8 cellular contexts compared by ENCODE assay signal in genomic region chr1:235504494-235505222, GRCh38. TPM values are rescaled to one million over a fixed set of nuclear protein-coding genes. Genes with fewer than 3 reads are reported as not detected.
DNase-seq lines count a peak whose midpoint lies in the region; ATAC-seq and TF ChIP-seq lines count a peak whose summit lies in the region.

No MANE protein-coding gene starts in this region.

- TF ChIP-seq POLR2A in IMR-90 (IDR thresholded peaks at IDR 0.05; ENCODE audit: low read depth, low read length): peak; percentile 83

- no peaks in the 10 kb centered on the region for H3K9me1 ChIP-seq in IMR-90 (ENCODE audit: insufficient read depth, low read length)

- DNase-seq in DMS153 (lab: John Stamatoyannopoulos, UW) (peak; percentile 95), IMR-90 (peak; percentile 98), OCI-LY7 (ENCODE audit: low spot score) (peak; percentile 99), activated T-cell treated with anti-CD3 and anti-CD28 coated beads for 48 hours (ENCODE audit: low read depth) (peak; percentile 99), epithelial cell of proximal tubule (ENCODE audit: low read depth) (peak; percentile 76)
- DNase-seq in stimulated activated CD8-positive, alpha-beta memory T cell treated with anti-CD3 and anti-CD28 coated beads, Interleukin-4, amount 100 ng/mL, for 48 hours: peak; percentile 99

- H4K8ac ChIP-seq in IMR-90 (ENCODE audit: low read depth in 2 of 2, low read length in 2 of 2): peak overlapping the region; percentile 31 to 93

- no peak overlapping the region for H2AK5ac ChIP-seq in IMR-90 (ENCODE audit: low read depth, low read length)

- TF ChIP-seq CTCF in IMR-90 (conservative IDR thresholded peaks at IDR 0.05; ENCODE audit: low read depth, low read length): peak; percentile 94
- TF ChIP-seq CTCF in OCI-LY7 (conservative IDR thresholded peaks at IDR 0.05; ENCODE audit: low read length): peak; percentile 80
- TF ChIP-seq CTCF in epithelial cell of proximal tubule (conservative IDR thresholded peaks at IDR 0.05; ENCODE audit: low read depth, low read length): peak; percentile 73

- H3K27ac ChIP-seq in IMR-90 (ENCODE audit: insufficient read depth, low read length) (peak overlapping the region; percentile 77), OCI-LY7 (ENCODE audit: low read depth, low read length, poor library complexity, severe bottlenecking) (peak overlapping the region; percentile 81), mucosa of rectum (ENCODE audit: low read depth in 2 of 2, low read length in 2 of 2) (peak overlapping the region; percentile 92 to 99)

- H3K9me2 ChIP-seq in OCI-LY7 (ENCODE audit: insufficient read depth, low read length): no peaks in the 10 kb centered on the region

- H3K79me2 ChIP-seq in OCI-LY7 (ENCODE audit: insufficient read depth, low read depth, low read length): peaks cover 39% of the 10 kb centered on the region

- no peaks in the 10 kb centered on the region for H3K27me3 ChIP-seq in IMR-90 (ENCODE audit: control insufficient read depth, insufficient read depth, low read length)
- no peaks in the 10 kb centered on the region for H3K27me3 ChIP-seq in mucosa of rectum (ENCODE audit: control insufficient read depth in 2 of 2, insufficient read depth in 2 of 2, low read length in 2 of 2)

- peak overlapping the region; percentile 91 for H2BK5ac ChIP-seq in IMR-90 (ENCODE audit: low read depth, low read length, poor library complexity, severe bottlenecking)

- H3K9me3 ChIP-seq in IMR-90 (ENCODE audit: control insufficient read depth, insufficient read depth, low read length) (no peaks in the 10 kb centered on the region), OCI-LY7 (ENCODE audit: low read length) (no peaks in the 10 kb centered on the region), mucosa of rectum (ENCODE audit: control insufficient read depth in 2 of 2, low read length in 2 of 2) (no peaks in the 10 kb centered on the region)

- H3K36me3 ChIP-seq in IMR-90 (ENCODE audit: control insufficient read depth, insufficient read depth, low read length): no peaks in the 10 kb centered on the region
- no peaks in the 10 kb centered on the region for H3K36me3 ChIP-seq in OCI-LY7 (ENCODE audit: insufficient read depth, low read length)
- no peaks in the 10 kb centered on the region for H3K36me3 ChIP-seq in mucosa of rectum (ENCODE audit: control insufficient read depth in 2 of 2, insufficient read depth in 2 of 2, low read length in 2 of 2)

- in situ Hi-C loops in IMR-90 (cut with MboI; ENCODE audit: low sequenced_read_pairs): no loop called here

- intact Hi-C loops in IMR-90 (cut with micrococcal nuclease): loop anchor here (2.0 to 5.0 kb wide), 2 partner anchors 252 to 278 kb away; no protein-coding TSS in a partner anchor
- intact Hi-C loops in OCI-LY7 (cut with micrococcal nuclease; ENCODE audit: unreplicated experiment): loop anchor here (1.0 to 10.0 kb wide), 9 partner anchors 175 to 1030 kb away; partner anchors contain the start of genes ERO1B, LYST and TARBP1

- peak overlapping the region; percentile 75 for H3K4me3 ChIP-seq in IMR-90 (ENCODE audit: insufficient read depth, low read depth, low read length)
- peak overlapping the region; percentile 74 for H3K4me3 ChIP-seq in OCI-LY7 (ENCODE audit: low read depth, low read length, poor library complexity, severe bottlenecking)
- peak overlapping the region; percentile 80 for H3K4me3 ChIP-seq in epithelial cell of proximal tubule (ENCODE audit: low read depth, low read length)
- H3K4me3 ChIP-seq in mucosa of rectum (ENCODE audit: low read length in 2 of 2): peak overlapping the region; percentile 86 to 90

- peak overlapping the region; percentile 98 for H3K23ac ChIP-seq in IMR-90 (ENCODE audit: low read depth, low read length)

- POLR2A ChIA-PET in IMR-90 (lab: Charles Lee; ENCODE audit: unreplicated experiment) (interaction anchor here (0.6 kb wide), 1 partner anchor 351 kb away, joined by 3 read pairs; no protein-coding TSS in a partner anchor), OCI-LY7 (lab: Charles Lee) (interaction anchor here (0.6 to 1.7 kb wide), 16 partner anchors 10 to 1176 kb away, joined by 3 to 7 read pairs (median 3); no protein-coding TSS in a partner anchor)

- peak overlapping the region; percentile 75 for H2BK20ac ChIP-seq in IMR-90 (ENCODE audit: low read depth, low read length)

- H2AFZ ChIP-seq in IMR-90 (replicated peaks; ENCODE audit: low read length, poor library complexity) (peak overlapping the region; percentile 99), OCI-LY7 (ENCODE audit: low read length) (peak overlapping the region; percentile 81)

- peak overlapping the region; percentile 80; the same call in 2 of the 3 replicates for H2BK15ac ChIP-seq in IMR-90 (ENCODE audit: low read depth, low read length)

- peak overlapping the region; percentile 63 for H3K18ac ChIP-seq in IMR-90 (ENCODE audit: low read depth, low read length)

- ATAC-seq in GM21528 (IDR thresholded peaks at IDR 0.05; ENCODE audit: low FRiP score, unreplicated experiment): peak; percentile 86
- peak; percentile 88 for ATAC-seq in IMR-90 (ENCODE audit: low read depth)

- peaks cover 13% of the 10 kb centered on the region; the same call in 1 of the 2 replicates for H4K20me1 ChIP-seq in IMR-90 (ENCODE audit: insufficient read depth, low read length)
- H4K20me1 ChIP-seq in OCI-LY7 (ENCODE audit: insufficient read depth, low read length): peaks cover 25% of the 10 kb centered on the region; the same call in 1 of the 2 replicates

- BruUV-seq in IMR-90 (replicated peaks; lab: Mats Ljungman, UMichigan) (no TSS peak), OCI-LY7 (replicated peaks; lab: Mats Ljungman, UMichigan) (TSS peak; percentile 87)

- dilution Hi-C loops in IMR-90 (cut with HindIII; ENCODE audit: low sequenced_read_pairs, unreplicated experiment): no loop called here

- H3K4me2 ChIP-seq in IMR-90 (ENCODE audit: low read depth, low read length): peak overlapping the region; percentile 55
- H3K4me2 ChIP-seq in OCI-LY7 (ENCODE audit: low read length): peak overlapping the region; percentile 67

- H3K9ac ChIP-seq in IMR-90 (ENCODE audit: low read depth, low read length): peak overlapping the region; percentile 75
- H3K9ac ChIP-seq in mucosa of rectum (ENCODE audit: low read depth in 1 of 2, low read length in 2 of 2): peak overlapping the region; percentile 84 to 90

- peak overlapping the region; percentile 27; the same call in 1 of the 2 replicates for H4K5ac ChIP-seq in IMR-90 (ENCODE audit: low read depth, low read length)

- H3K4ac ChIP-seq in IMR-90 (ENCODE audit: low read depth, low read length): peak overlapping the region; percentile 97

- CTCF ChIA-PET in IMR-90 (lab: Yijun Ruan, JAX): interaction anchor here (0.5 to 1.6 kb wide), 10 partner anchors 10 to 479 kb away, joined by 3 to 13 read pairs (median 4); no protein-coding TSS in a partner anchor
- CTCF ChIA-PET in OCI-LY7 (lab: Charles Lee; ENCODE audit: unreplicated experiment): interaction anchor here (0.5 to 1.5 kb wide), 13 partner anchors 61 to 1325 kb away, joined by 3 to 6 read pairs (median 3); no protein-coding TSS in a partner anchor

- peak overlapping the region; percentile 86 for H3K56ac ChIP-seq in IMR-90 (ENCODE audit: extremely low read depth, insufficient read depth, low read length)

- peak overlapping the region; percentile 96 for H4K91ac ChIP-seq in IMR-90 (ENCODE audit: insufficient read depth, low read depth, low read length)

- H3K14ac ChIP-seq in IMR-90 (replicated peaks; ENCODE audit: low read depth, low read length): peak overlapping the region; percentile 96

- H3K79me1 ChIP-seq in IMR-90 (ENCODE audit: low read depth in 1 of 2, low read length in 2 of 2): peaks cover 13 to 24% of the 10 kb centered on the region in 2 experiments; a peak in 3 of 4 replicates

- H2BK120ac ChIP-seq in IMR-90 (ENCODE audit: low read depth, low read length): peak overlapping the region; percentile 91

- H3K4me1 ChIP-seq in IMR-90 (ENCODE audit: control insufficient read depth, insufficient read depth, low read length) (peaks cover 2% of the 10 kb centered on the region; the same call in 1 of the 2 replicates), OCI-LY7 (ENCODE audit: insufficient read depth, low read length, poor library complexity, severe bottlenecking) (peaks cover 36% of the 10 kb centered on the region), mucosa of rectum (ENCODE audit: control insufficient read depth in 2 of 2, insufficient read depth in 2 of 2, low read length in 2 of 2) (peaks cover 3 to 12% of the 10 kb centered on the region in 2 donors)

- 3% methylated on average over 27 of the region's 61 CpGs; no CpG with 5 or more reads in 1 of the 2 experiments for WGBS in IMR-90 (ENCODE audit: extremely low coverage in 2 of 2, insufficient read length in 1 of 2), 2 experiments

- peak; percentile 58 for TF ChIP-seq RAD21 in IMR-90 (IDR thresholded peaks at IDR 0.05; ENCODE audit: low read length)

- peak overlapping the region; percentile 97 for H2AK9ac ChIP-seq in IMR-90 (replicated peaks; ENCODE audit: low read depth, low read length, poor library complexity)

TF ChIP-seq in IMR-90, 13 proteins besides CTCF, POLR2A, EP300 and RAD21 (continues in another document):
- TF ChIP-seq CHD1 (IDR thresholded peaks at IDR 0.05; ENCODE audit: low read depth, low read length) (0 out of 2 replicates have a peak, but pooled peaks have one; percentile 58), BHLHE40 (IDR thresholded peaks at IDR 0.05; ENCODE audit: low read depth, low read length) (peak; percentile 96), MAFK (IDR thresholded peaks at IDR 0.05; ENCODE audit: low read depth, low read length) (no peak), MAZ (IDR thresholded peaks at IDR 0.05; ENCODE audit: borderline replicate concordance, low read depth, low read length) (peak; percentile 86), SMC3 (IDR thresholded peaks at IDR 0.05; ENCODE audit: low read depth, low read length) (peak; percentile 57), CEBPB (IDR thresholded peaks at IDR 0.05; ENCODE audit: low read depth, low read length) (peak; percentile 1; the same call in 1 of the 2 replicates), MXI1 (IDR thresholded peaks at IDR 0.05; ENCODE audit: borderline replicate concordance, low read depth, low read length) (peak; percentile 89)
- TF ChIP-seq, protein P1, sequence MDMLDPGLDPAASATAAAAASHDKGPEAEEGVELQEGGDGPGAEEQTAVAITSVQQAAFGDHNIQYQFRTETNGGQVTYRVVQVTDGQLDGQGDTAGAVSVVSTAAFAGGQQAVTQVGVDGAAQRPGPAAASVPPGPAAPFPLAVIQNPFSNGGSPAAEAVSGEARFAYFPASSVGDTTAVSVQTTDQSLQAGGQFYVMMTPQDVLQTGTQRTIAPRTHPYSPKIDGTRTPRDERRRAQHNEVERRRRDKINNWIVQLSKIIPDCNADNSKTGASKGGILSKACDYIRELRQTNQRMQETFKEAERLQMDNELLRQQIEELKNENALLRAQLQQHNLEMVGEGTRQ (IDR thresholded peaks at IDR 0.05; ENCODE audit: low read depth, low read length): peak; percentile 68

RNA-seq across cellular contexts. Expression of gene B3GALNT2, which starts 0.4 kb away (rescaled TPM):
- total RNA-seq in IMR-90 (2012; rRNA removed): 32.8 and 39.4 TPM in 2 replicates
- polyA plus RNA-seq in IMR-90 (2012; rRNA removed): 9.5 and 11.0 TPM in 2 replicates
- 4.2 and 4.9 TPM in 2 replicates for polyA plus RNA-seq in IMR-90 (2012; cell fraction: cytosol; rRNA removed)
- 4.3 and 13.1 TPM in 2 replicates for polyA plus RNA-seq in IMR-90 (2012; cell fraction: nucleus; rRNA removed; ENCODE audit: low replicate concordance)
- 18.6 and 20.7 TPM in 2 replicates for total RNA-seq in OCI-LY7 (2014; rRNA removed; shearing (Covaris generic))
- 23.4 and 24.3 TPM in 2 replicates for total RNA-seq in OCI-LY7 (2022)
- total RNA-seq in epithelial cell of proximal tubule: 16.5 and 33.4 TPM in 2 replicates

Comparison
In these comparisons a context has a peak if more than half of its experiments do, and no peak if none do; other contexts are left out.
1. Peak in every context shown above with its lines: DNase-seq, ATAC-seq, H3K4me3 ChIP-seq and H3K27ac ChIP-seq.